11 cellular contexts compared by ENCODE assay signal in the genomic region with DNA sequence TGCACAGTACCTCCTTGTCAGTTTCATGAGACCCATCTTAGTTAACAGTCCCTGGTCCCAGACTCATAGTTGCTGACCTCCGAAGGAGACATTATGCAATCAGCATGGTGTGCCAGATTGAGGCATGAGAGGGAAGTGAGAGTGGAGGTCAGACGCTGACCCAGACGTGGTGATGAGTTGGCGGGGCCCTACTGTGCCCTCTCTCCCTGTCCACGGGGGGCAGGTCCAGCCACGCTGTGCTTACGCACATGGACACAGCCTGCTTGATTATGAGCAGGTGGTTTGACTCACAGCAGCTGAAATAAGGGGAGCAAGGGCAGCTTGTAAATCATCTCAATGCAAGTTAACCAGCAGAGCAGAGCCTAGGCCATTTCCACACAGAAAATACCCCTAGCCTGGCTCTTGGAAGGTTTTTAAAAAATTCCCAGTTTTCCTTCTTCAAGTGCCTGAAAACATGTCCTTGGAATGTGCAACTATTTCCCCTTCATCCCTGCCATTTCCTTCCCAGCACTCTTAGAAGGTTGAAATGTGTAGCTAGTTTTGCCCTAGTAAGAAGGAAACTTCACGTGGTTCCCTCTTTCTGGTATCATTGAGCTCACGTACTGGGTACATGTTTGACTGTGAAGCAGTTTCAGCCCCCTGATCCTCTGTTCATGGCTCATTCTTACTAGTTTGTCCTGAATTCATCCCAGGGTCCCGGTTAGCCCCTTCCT.
DNase-seq lines count a peak whose midpoint lies in the region; ATAC-seq, FAIRE-seq and TF ChIP-seq lines count a peak whose summit lies in the region.
"Had no signal": no experiment of that assay in that cellular context is flagged by ENCODE, and none has a peak within 500 bp of the region (broad histone marks: within the 10 kb centered on the region; RNA-seq: fewer than 3 reads in every experiment).

No MANE protein-coding gene starts in this region.

- H3K4me1 ChIP-seq in GM12878 (ENCODE audit: control insufficient read depth, insufficient read depth, low read length) = peaks cover 56% of the 10 kb centered on the region
- H3K4me1 ChIP-seq: A549 had no signal

- peaks cover 8% of the 10 kb centered on the region for H3K36me3 Mint-ChIP-seq in glutamatergic neuron (ENCODE audit: unreplicated experiment)

- peaks cover 7% of the 10 kb centered on the region for H3K9me3 Mint-ChIP-seq in glutamatergic neuron (ENCODE audit: unreplicated experiment)

- no peak; the same call in 1 of the 2 replicates for TF ChIP-seq POLR2A in GM12878 (IDR thresholded peaks at IDR 0.05; ENCODE audit: low read depth, low read length)

- intact Hi-C loops in GM12878 (cut with micrococcal nuclease; ENCODE audit: unreplicated experiment) = loop anchor here (1.0 kb wide), 2 partner anchors 15 to 18 kb away; no protein-coding TSS in a partner anchor

- peak overlapping the region; percentile 31 for H3K9ac ChIP-seq in GM12878 (ENCODE audit: control insufficient read depth, insufficient read depth, low read length)

- H2AFZ ChIP-seq in GM12878 (ENCODE audit: control insufficient read depth, low read depth, low read length) = no peak overlapping the region

- ATAC-seq in HG03108 (IDR thresholded peaks at IDR 0.05; ENCODE audit: unreplicated experiment) (peak; percentile 62), GM12878 (peak; percentile 93)
- ATAC-seq: A549 had no signal

- peak; percentile 80 for FAIRE-seq in GM12878 (lab: Jason Lieb, UNC)
- FAIRE-seq: A549, keratinocyte had no signal

- in situ Hi-C loops in GM12878 (cut with MboI) = no loop called here

- SMC1A ChIA-PET in GM12878 (lab: Charles Lee; ENCODE audit: uncharacterized antibody, unreplicated experiment) = interaction anchor here (0.8 to 3.8 kb wide), 25 partner anchors 9 to 325 kb away, joined by 3 to 29 read pairs (median 5); no protein-coding TSS in a partner anchor

- H3K36me3 ChIP-seq in GM12878 (ENCODE audit: control insufficient read depth in 2 of 2, insufficient read depth in 2 of 2, low read length in 1 of 2) = peaks cover 29 to 57% of the 10 kb centered on the region in 2 experiments

- H3K4me1 Mint-ChIP-seq in glutamatergic neuron (ENCODE audit: low read depth, unreplicated experiment) = peaks cover 17% of the 10 kb centered on the region

- peaks cover 4% of the 10 kb centered on the region; the same call in 1 of the 2 replicates for H3K79me2 ChIP-seq in GM12878 (ENCODE audit: control insufficient read depth, insufficient read depth, low read length)

- no peak overlapping the region for H3K4me3 Mint-ChIP-seq in glutamatergic neuron (ENCODE audit: unreplicated experiment)

- no TSS peak for BruUV-seq in GM12878 (replicated peaks; lab: Mats Ljungman, UMichigan)

- H3K27me3 ChIP-seq in GM12878 (replicated peaks in 1 of 2; ENCODE audit: control insufficient read depth in 2 of 2, insufficient read depth in 2 of 2, low read length in 1 of 2) = no peaks in the 10 kb centered on the region

- no peaks in the 10 kb centered on the region for H4K20me1 ChIP-seq in GM12878 (ENCODE audit: control insufficient read depth, insufficient read depth)

- H3K4me3 ChIP-seq in GM12878 = no peak overlapping the region
- H3K4me3 ChIP-seq: A549, SK-N-MC had no signal

- peaks cover 8% of the 10 kb centered on the region for H3K9me3 ChIP-seq in GM12878 (replicated peaks; ENCODE audit: control insufficient read depth, insufficient read depth, low read length)
- H3K9me3 ChIP-seq: A549 had no signal

- POLR2A ChIA-PET in GM12878 (lab: Charles Lee) = interaction anchor here (0.6 to 2.9 kb wide), 7 partner anchors 9 to 143 kb away, joined by 3 to 13 read pairs (median 4); no protein-coding TSS in a partner anchor

- no peak for TF ChIP-seq RAD21 in GM12878 (IDR thresholded peaks at IDR 0.05; ENCODE audit: insufficient read depth, low read depth, low read length)

- H3K4me2 ChIP-seq in GM12878 (ENCODE audit: control insufficient read depth, insufficient read depth) = peak overlapping the region; percentile 32
- H3K4me2 ChIP-seq: A549 had no signal

- under 1% methylated on average over 10 of the region's 10 CpGs for WGBS in GM12878 (ENCODE audit: insufficient coverage, insufficient replicate concordance, low lambda C conversion rate, missing lambda C conversion rate)

- DNase-seq in NCI-H82 (lab: John Stamatoyannopoulos, UW) (peak; percentile 33), NCI-H82 treated with DMSO at 0.1 percent for 48 hours (lab: John Stamatoyannopoulos, UW; ENCODE audit: unreplicated experiment) (no peak), GM12878 (ENCODE audit: low read depth, low spot score) (peak; percentile 74), myocyte (ENCODE audit: low read depth) (peak; percentile 46), glutamatergic neuron (no peak), 8988T (no peak), GM03348 (ENCODE audit: low spot score) (no peak)

- H3K27ac ChIP-seq in GM12878 (ENCODE audit: control insufficient read depth, insufficient read depth) = peak overlapping the region; percentile 75
- H3K27ac ChIP-seq: A549, SK-N-MC had no signal

- H3K27ac Mint-ChIP-seq in glutamatergic neuron (ENCODE audit: unreplicated experiment) = no peak overlapping the region

- CTCF ChIA-PET in GM12878 (lab: Yijun Ruan, JAX) = interaction anchor here (0.6 to 2.9 kb wide), 15 partner anchors 9 to 254 kb away, joined by 3 to 25 read pairs (median 3); a partner anchor contains a TSS

- peak; percentile 86 to 91 for TF ChIP-seq EP300 in GM12878 (IDR thresholded peaks at IDR 0.05; ENCODE audit: borderline replicate concordance in 1 of 2, control insufficient read depth in 1 of 2, low read depth in 2 of 2, low read length in 2 of 2)

- peaks cover 3% of the 10 kb centered on the region for H3K27me3 Mint-ChIP-seq in glutamatergic neuron (ENCODE audit: unreplicated experiment)

- RAD21 ChIA-PET in GM12878 (lab: Charles Lee; ENCODE audit: unreplicated experiment) = interaction anchor here (0.7 to 3.3 kb wide), 19 partner anchors 12 to 338 kb away, joined by 3 to 27 read pairs (median 4); no protein-coding TSS in a partner anchor

- TF ChIP-seq CTCF in GM12878 (IDR thresholded peaks at IDR 0.05 in 2 of 3, conservative IDR thresholded peaks at IDR 0.05 in 1 of 3; ENCODE audit: control insufficient read depth in 2 of 3, extremely low read depth in 1 of 3, insufficient read depth in 1 of 3, low read depth in 3 of 3, low read length in 3 of 3) (no peak), glutamatergic neuron (IDR thresholded peaks at IDR 0.05; ENCODE audit: partially characterized antibody, unreplicated experiment) (no peak)

TF ChIP-seq in GM12878, 131 proteins besides CTCF, POLR2A, EP300 and RAD21 (continues in another document):
- TF ChIP-seq ZNF384 (IDR thresholded peaks at IDR 0.05; ENCODE audit: borderline replicate concordance, low read depth, low read length) (no peak), WRNIP1 (IDR thresholded peaks at IDR 0.05; ENCODE audit: borderline replicate concordance, low read depth, low read length) (no peak), MEF2A (IDR thresholded peaks at IDR 0.05; ENCODE audit: insufficient read depth, low read depth, low read length) (no peak), SP1 (IDR thresholded peaks at IDR 0.05; ENCODE audit: low read depth, low read length) (peak; percentile 72), BACH1 (IDR thresholded peaks at IDR 0.05; ENCODE audit: borderline replicate concordance) (peak; percentile 75; the same call in 1 of the 2 replicates), GATAD2B (conservative IDR thresholded peaks at IDR 0.05; ENCODE audit: low read depth) (peak; percentile 75; the same call in 1 of the 2 replicates), IKZF2 (IDR thresholded peaks at IDR 0.05) (peak; percentile 87 to 88), EZH2 (IDR thresholded peaks at IDR 0.05; ENCODE audit: borderline replicate concordance, control insufficient read depth, low read depth, low read length) (no peak), PAX5 (IDR thresholded peaks at IDR 0.05; ENCODE audit: borderline replicate concordance, low read depth, low read length) (peak; percentile 94), RCOR1 (conservative IDR thresholded peaks at IDR 0.05; ENCODE audit: low read depth, low read length) (no peak), IRF4 (IDR thresholded peaks at IDR 0.05; ENCODE audit: low read depth, low read length) (peak; percentile 88), MXI1 (IDR thresholded peaks at IDR 0.05; ENCODE audit: low read depth, low read length) (peak; percentile 74), YBX1 (IDR thresholded peaks at IDR 0.05) (no peak), ATF7 (IDR thresholded peaks at IDR 0.05; ENCODE audit: low read depth) (peak; percentile 75; the same call in 1 of the 2 replicates), ZSCAN29 (IDR thresholded peaks at IDR 0.05) (no peak), PML (IDR thresholded peaks at IDR 0.05; ENCODE audit: low read length) (no peak), BCL11A (IDR thresholded peaks at IDR 0.05; ENCODE audit: low read depth, low read length) (peak; percentile 94)
- TF ChIP-seq, protein P1, sequence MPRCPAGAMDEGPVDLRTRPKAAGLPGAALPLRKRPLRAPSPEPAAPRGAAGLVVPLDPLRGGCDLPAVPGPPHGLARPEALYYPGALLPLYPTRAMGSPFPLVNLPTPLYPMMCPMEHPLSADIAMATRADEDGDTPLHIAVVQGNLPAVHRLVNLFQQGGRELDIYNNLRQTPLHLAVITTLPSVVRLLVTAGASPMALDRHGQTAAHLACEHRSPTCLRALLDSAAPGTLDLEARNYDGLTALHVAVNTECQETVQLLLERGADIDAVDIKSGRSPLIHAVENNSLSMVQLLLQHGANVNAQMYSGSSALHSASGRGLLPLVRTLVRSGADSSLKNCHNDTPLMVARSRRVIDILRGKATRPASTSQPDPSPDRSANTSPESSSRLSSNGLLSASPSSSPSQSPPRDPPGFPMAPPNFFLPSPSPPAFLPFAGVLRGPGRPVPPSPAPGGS (IDR thresholded peaks at IDR 0.05; ENCODE audit: borderline replicate concordance, insufficient read depth, low read depth, low read length, poor library complexity, severe bottlenecking) = peak; percentile 72
- TF ChIP-seq, protein P2, sequence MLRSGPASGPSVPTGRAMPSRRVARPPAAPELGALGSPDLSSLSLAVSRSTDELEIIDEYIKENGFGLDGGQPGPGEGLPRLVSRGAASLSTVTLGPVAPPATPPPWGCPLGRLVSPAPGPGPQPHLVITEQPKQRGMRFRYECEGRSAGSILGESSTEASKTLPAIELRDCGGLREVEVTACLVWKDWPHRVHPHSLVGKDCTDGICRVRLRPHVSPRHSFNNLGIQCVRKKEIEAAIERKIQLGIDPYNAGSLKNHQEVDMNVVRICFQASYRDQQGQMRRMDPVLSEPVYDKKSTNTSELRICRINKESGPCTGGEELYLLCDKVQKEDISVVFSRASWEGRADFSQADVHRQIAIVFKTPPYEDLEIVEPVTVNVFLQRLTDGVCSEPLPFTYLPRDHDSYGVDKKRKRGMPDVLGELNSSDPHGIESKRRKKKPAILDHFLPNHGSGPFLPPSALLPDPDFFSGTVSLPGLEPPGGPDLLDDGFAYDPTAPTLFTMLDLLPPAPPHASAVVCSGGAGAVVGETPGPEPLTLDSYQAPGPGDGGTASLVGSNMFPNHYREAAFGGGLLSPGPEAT (IDR thresholded peaks at IDR 0.05; ENCODE audit: low read depth) = peak; percentile 72

Comparison
In these comparisons a context has a peak if more than half of its experiments do, and no peak if none do; other contexts are left out.
1. DNase-seq: peak in NCI-H82 (single experiment), GM12878 (single experiment) and myocyte (single experiment); none in NCI-H82 treated with DMSO at 0.1 percent for 48 hours (single experiment), glutamatergic neuron (single experiment), 8988T (single experiment) and GM03348 (single experiment).